ENCODE assay signal across 26 cellular contexts in genomic region chr14:61956517-61956916, GRCh38.
"Had no signal": no experiment of that assay in that cellular context is flagged by ENCODE, and none has a peak within 500 bp of the region (broad histone marks: within the 10 kb centered on the region; RNA-seq: fewer than 3 reads in every experiment).

No MANE protein-coding gene starts in this region.

- ATAC-seq: effector memory CD8-positive, alpha-beta T cell; esophagus mucosa; gastrocnemius medialis; heart right ventricle; left cardiac atrium; left lung; left ventricle myocardium superior; lower lobe of right lung; mucosa of descending colon; naive thymus-derived CD4-positive, alpha-beta T cell had no signal

- H3K36me3 Mint-ChIP-seq: naive thymus-derived CD4-positive, alpha-beta T cell had no signal

- FAIRE-seq: keratinocyte had no signal

- H3K4me1 ChIP-seq: colonic mucosa, esophagus squamous epithelium, gastrocnemius medialis, heart right ventricle, left lung, lower lobe of right lung had no signal

- H3K4me3 Mint-ChIP-seq: dendritic cell treated with granulocyte-macrophage colony-stimulating factor and Interleukin-4, amounts not matched to agents 40 ng/mL and 50 ng/mL, for 4 days; effector memory CD8-positive, alpha-beta T cell; endodermal cell; mesothelial cell of epicardium; naive thymus-derived CD4-positive, alpha-beta T cell had no signal

- H3K9me3 ChIP-seq: colonic mucosa, gastrocnemius medialis had no signal

- DNase-seq: colonic mucosa; cortex of kidney; effector CD8-positive, alpha-beta T cell; effector memory CD8-positive, alpha-beta T cell; endodermal cell; erythroblast; esophagus squamous epithelium; foreskin fibroblast; foreskin melanocyte; gastrocnemius medialis; glutamatergic neuron; head of caudate nucleus; heart right ventricle; hippocampal formation; left cardiac atrium; left lung; left ventricle myocardium superior; lower lobe of right lung; mesenchymal stem cell; mucosa of descending colon; naive thymus-derived CD4-positive, alpha-beta T cell had no signal

- H3K27ac Mint-ChIP-seq: dendritic cell treated with granulocyte-macrophage colony-stimulating factor and Interleukin-4, amounts not matched to agents 40 ng/mL and 50 ng/mL, for 4 days; effector memory CD8-positive, alpha-beta T cell; endodermal cell; mesothelial cell of epicardium; naive thymus-derived CD4-positive, alpha-beta T cell had no signal

- H3K27ac ChIP-seq: colonic mucosa, epithelial cell of prostate, esophagus squamous epithelium, gastrocnemius medialis, heart right ventricle, left lung, lower lobe of right lung had no signal

- H3K4me1 Mint-ChIP-seq: endodermal cell; mesothelial cell of epicardium; naive thymus-derived CD4-positive, alpha-beta T cell had no signal

- H3K36me3 ChIP-seq: colonic mucosa, esophagus squamous epithelium, gastrocnemius medialis, heart right ventricle, left lung, lower lobe of right lung had no signal

- H3K4me3 ChIP-seq: colonic mucosa, esophagus squamous epithelium, gastrocnemius medialis, heart right ventricle, left lung, lower lobe of right lung, mucosa of descending colon had no signal

- H3K9me3 Mint-ChIP-seq: dendritic cell treated with granulocyte-macrophage colony-stimulating factor and Interleukin-4, amounts not matched to agents 40 ng/mL and 50 ng/mL, for 4 days had no signal

- H3K27me3 ChIP-seq: colonic mucosa, gastrocnemius medialis, heart right ventricle, left lung had no signal
